7 cellular contexts compared by ENCODE assay signal in the genomic region with DNA sequence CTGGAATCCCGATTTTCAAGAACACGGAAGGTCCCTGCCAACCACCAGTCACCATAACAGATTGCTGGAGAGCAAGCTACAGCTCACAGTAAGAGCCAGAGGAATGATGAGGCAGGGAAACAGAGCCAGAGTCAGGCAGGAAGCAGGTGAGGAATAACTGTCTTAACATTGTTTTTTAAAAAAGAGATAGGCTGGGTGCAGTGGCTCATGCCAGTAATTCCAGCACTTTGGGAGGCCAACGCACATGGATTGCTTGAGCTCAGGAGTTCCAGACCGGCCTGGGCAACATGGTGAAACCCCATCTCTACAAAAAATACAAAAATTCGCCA. TPM values are rescaled to one million over a fixed set of nuclear protein-coding genes. Genes with fewer than 3 reads are reported as not detected.
DNase-seq lines count a peak whose midpoint lies in the region; TF ChIP-seq lines count a peak whose summit lies in the region.
"Had no signal": no experiment of that assay in that cellular context is flagged by ENCODE, and none has a peak within 500 bp of the region (broad histone marks: within the 10 kb centered on the region; RNA-seq: fewer than 3 reads in every experiment).

No MANE protein-coding gene starts in this region.

- DNase-seq in CD14-positive monocyte (ENCODE audit: low spot score): no peak
- DNase-seq in lung microvascular endothelial cell (ENCODE audit: low read depth in 2 of 2): peak; percentile 32 to 33
- DNase-seq in DMS79 (lab: John Stamatoyannopoulos, UW): no peak
- DNase-seq in SHP77 (lab: John Stamatoyannopoulos, UW): no peak
- no peak for DNase-seq in GM19238 (ENCODE audit: insufficient read length, low spot score)
- DNase-seq: DMS79 treated with DMSO at 0.1 percent for 48 hours had no signal

- H3K9me3 Mint-ChIP-seq in CD14-positive monocyte: peaks cover 0 to 2% (median 0%) of the 10 kb centered on the region in 7 donors

- peaks cover 73% of the 10 kb centered on the region for H3K4me1 Mint-ChIP-seq in CD14-positive monocyte

- peak overlapping the region; percentile 39 to 88 for H3K4me3 Mint-ChIP-seq in CD14-positive monocyte

- H3K36me3 Mint-ChIP-seq in CD14-positive monocyte: peaks cover 48 to 52% of the 10 kb centered on the region in 2 donors

- peak overlapping the region; percentile 90 to 98 (median 93) for H3K27ac Mint-ChIP-seq in CD14-positive monocyte

- intact Hi-C loops in CD14-positive monocyte (cut with micrococcal nuclease): loop anchor here in 1 of 2 donors (10.0 kb wide), 1 partner anchor 52 kb away; a partner anchor contains a TSS

- no peak for TF ChIP-seq CTCF in CD14-positive monocyte (IDR thresholded peaks at IDR 0.05)
- TF ChIP-seq CTCF in VCaP (conservative IDR thresholded peaks at IDR 0.05): no peak

- peaks cover 0 to 3% (median 2%) of the 10 kb centered on the region in 3 donors for H3K27me3 Mint-ChIP-seq in CD14-positive monocyte (ENCODE audit: low read depth in 3 of 3)

- H3K27ac ChIP-seq in VCaP: peak overlapping the region; percentile 85

RNA-seq across cellular contexts. Expression of a gene that starts 13.5 kb away (rescaled TPM):
- 1 to 10 TPM; 6.4 to 6.5 TPM for polyA plus RNA-seq in CD14-positive monocyte
- total RNA-seq in lung microvascular endothelial cell: 5.0 and 6.5 TPM in 2 replicates

RNA-seq across cellular contexts. Expression of a gene that starts 24.0 kb away (rescaled TPM):
- 10 to 100 TPM; 13.4 to 21.8 TPM for polyA plus RNA-seq in CD14-positive monocyte
- 5.9 and 8.9 TPM in 2 replicates for total RNA-seq in lung microvascular endothelial cell

RNA-seq across cellular contexts. Expression of a gene that starts 36.1 kb away (rescaled TPM):
- polyA plus RNA-seq in CD14-positive monocyte: 100 to 1,000 TPM in 1 of 2 donors, 10 to 100 TPM in 1; 48.0 to 146 TPM
- total RNA-seq in lung microvascular endothelial cell: not detected in 2 replicates

RNA-seq across cellular contexts. Expression of a gene that starts 53.9 kb away (rescaled TPM):
- polyA plus RNA-seq in CD14-positive monocyte: 10 to 100 TPM; 34.7 to 52.1 TPM
- total RNA-seq in lung microvascular endothelial cell: 14.6 and 15.5 TPM in 2 replicates

RNA-seq across cellular contexts. Expression of a gene that starts 54.0 kb away (rescaled TPM):
- under 1 TPM; 0.50 to 0.54 TPM for polyA plus RNA-seq in CD14-positive monocyte
- 1.1 and 1.4 TPM in 2 replicates for total RNA-seq in lung microvascular endothelial cell

Comparison
In these comparisons a context has a peak if more than half of its experiments do, and no peak if none do; other contexts are left out.
1. DNase-seq: peak in lung microvascular endothelial cell (2 of 2); none in CD14-positive monocyte (single experiment), DMS79 (single experiment), SHP77 (0 of 2) and GM19238 (single experiment).